Comparison of ENCODE assay signal across 12 cellular contexts in the genomic region with DNA sequence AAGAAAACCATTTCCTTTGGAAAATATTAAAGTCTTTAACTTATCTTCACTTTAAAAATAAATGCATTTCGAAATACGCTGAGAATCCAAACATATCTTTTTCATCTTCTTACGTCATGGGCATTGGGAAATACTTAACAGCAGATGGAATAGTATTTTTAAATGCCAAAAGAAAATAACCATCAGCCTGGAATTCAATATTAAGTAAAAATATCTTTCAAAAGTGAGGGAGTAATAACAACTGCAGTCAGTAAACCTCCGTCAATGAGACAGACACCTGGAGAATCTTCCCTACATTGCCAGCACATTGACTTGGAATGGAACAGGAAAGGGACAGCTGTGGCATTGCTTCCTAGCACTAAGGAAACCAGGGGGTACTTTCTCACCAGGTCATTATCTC.
"Had no signal": no experiment of that assay in that cellular context is flagged by ENCODE, and none has a peak within 500 bp of the region (broad histone marks: within the 10 kb centered on the region; RNA-seq: fewer than 3 reads in every experiment).

No MANE protein-coding gene starts in this region.

- H3K36me3 ChIP-seq: neural progenitor cell, transverse colon had no signal

- H3K9me3 Mint-ChIP-seq: activated CD4-positive, alpha-beta memory T cell treated with anti-CD3 and anti-CD28 coated beads, Interleukin-2, amount 10 ng/mL, durations not matched to agents 7 days and 5 days; activated T-cell treated with anti-CD3 and anti-CD28 coated beads, Interleukin-2, amount 50 U/mL, for 72 hours; stimulated activated effector memory CD8-positive, alpha-beta T cell treated with anti-CD3 and anti-CD28 coated beads, Interleukin-12 subunit alpha, Interleukin-12 subunit beta, amount 100 ng/mL, for 72 hours had no signal

- H3K9me3 ChIP-seq: body of pancreas, transverse colon had no signal

- ATAC-seq: activated T-cell treated with anti-CD3 and anti-CD28 coated beads, Interleukin-2, amount 50 U/mL, for 72 hours; body of pancreas; stimulated activated effector memory CD8-positive, alpha-beta T cell treated with anti-CD3 and anti-CD28 coated beads, Interleukin-12 subunit alpha, Interleukin-12 subunit beta, amount 100 ng/mL, for 72 hours had no signal

- H3K27me3 Mint-ChIP-seq: activated CD4-positive, alpha-beta memory T cell treated with anti-CD3 and anti-CD28 coated beads, Interleukin-2, amount 10 ng/mL, durations not matched to agents 7 days and 5 days had no signal

- DNase-seq: activated CD4-positive, alpha-beta memory T cell treated with anti-CD3 and anti-CD28 coated beads, Interleukin-2, amount 10 ng/mL, durations not matched to agents 7 days and 5 days; activated naive CD4-positive, alpha-beta T cell treated with Interleukin-2 at 50 U/mL for 16 hours; activated T-cell treated with anti-CD3 and anti-CD28 coated beads, Interleukin-2, amount 50 U/mL, for 72 hours; amniotic stem cell; body of pancreas; dermis blood vessel endothelial cell; endodermal cell; erythroblast; kidney; transverse colon had no signal

- H3K27me3 ChIP-seq: body of pancreas, neural progenitor cell, transverse colon had no signal

- H3K4me3 ChIP-seq: body of pancreas, neural progenitor cell, transverse colon had no signal

- H3K4me3 Mint-ChIP-seq: activated CD4-positive, alpha-beta memory T cell treated with anti-CD3 and anti-CD28 coated beads, Interleukin-2, amount 10 ng/mL, durations not matched to agents 7 days and 5 days; activated T-cell treated with anti-CD3 and anti-CD28 coated beads, Interleukin-2, amount 50 U/mL, for 72 hours; endodermal cell; neural progenitor cell; stimulated activated effector memory CD8-positive, alpha-beta T cell treated with anti-CD3 and anti-CD28 coated beads, Interleukin-12 subunit alpha, Interleukin-12 subunit beta, amount 100 ng/mL, for 72 hours had no signal

- H3K27ac Mint-ChIP-seq: activated CD4-positive, alpha-beta memory T cell treated with anti-CD3 and anti-CD28 coated beads, Interleukin-2, amount 10 ng/mL, durations not matched to agents 7 days and 5 days; activated T-cell treated with anti-CD3 and anti-CD28 coated beads, Interleukin-2, amount 50 U/mL, for 72 hours; endodermal cell; neural progenitor cell; stimulated activated effector memory CD8-positive, alpha-beta T cell treated with anti-CD3 and anti-CD28 coated beads, Interleukin-12 subunit alpha, Interleukin-12 subunit beta, amount 100 ng/mL, for 72 hours had no signal

- H3K27ac ChIP-seq: body of pancreas, neural progenitor cell, transverse colon had no signal

- H3K4me1 Mint-ChIP-seq: activated CD4-positive, alpha-beta memory T cell treated with anti-CD3 and anti-CD28 coated beads, Interleukin-2, amount 10 ng/mL, durations not matched to agents 7 days and 5 days; stimulated activated effector memory CD8-positive, alpha-beta T cell treated with anti-CD3 and anti-CD28 coated beads, Interleukin-12 subunit alpha, Interleukin-12 subunit beta, amount 100 ng/mL, for 72 hours had no signal

- H3K4me1 ChIP-seq: body of pancreas, neural progenitor cell, transverse colon had no signal

- H3K36me3 Mint-ChIP-seq: neural progenitor cell; stimulated activated effector memory CD8-positive, alpha-beta T cell treated with anti-CD3 and anti-CD28 coated beads, Interleukin-12 subunit alpha, Interleukin-12 subunit beta, amount 100 ng/mL, for 72 hours had no signal
